Comparison of ENCODE assay signal across 26 cellular contexts in genomic region chr19:40693150-40693788, GRCh38. TPM values are rescaled to one million over a fixed set of nuclear protein-coding genes. Genes with fewer than 3 reads are reported as not detected.
DNase-seq lines count a peak whose midpoint lies in the region; ATAC-seq, FAIRE-seq and TF ChIP-seq lines count a peak whose summit lies in the region.
"Had no signal": no experiment of that assay in that cellular context is flagged by ENCODE, and none has a peak within 500 bp of the region (broad histone marks: within the 10 kb centered on the region; RNA-seq: fewer than 3 reads in every experiment).

No MANE protein-coding gene starts in this region.

- H3K4me2 ChIP-seq in A549 (no peak overlapping the region), smooth muscle cell (no peak overlapping the region), GM23248 (ENCODE audit: unreplicated experiment) (no peak overlapping the region)

- no peaks in the 10 kb centered on the region for H3K9me2 ChIP-seq in GM23248 (ENCODE audit: insufficient read depth)

- H3K27me3 Mint-ChIP-seq in CD8-positive, alpha-beta memory T cell, result no peaks in the 10 kb centered on the region
- H3K27me3 Mint-ChIP-seq in WTC11 (ENCODE audit: low read depth), result no peaks in the 10 kb centered on the region
- H3K27me3 Mint-ChIP-seq: activated CD4-positive, alpha-beta memory T cell treated with anti-CD3 and anti-CD28 coated beads, Interleukin-2, amount 10 ng/mL, durations not matched to agents 7 days and 5 days; activated naive CD8-positive, alpha-beta T cell treated with anti-CD3 and anti-CD28 coated beads, Interleukin-2, amount 10 ng/mL, durations not matched to agents 7 days and 5 days had no signal

- TF ChIP-seq CTCF in A549 (IDR thresholded peaks at IDR 0.05), result no peak
- no peak for TF ChIP-seq CTCF in WERI-Rb-1 (IDR thresholded peaks at IDR 0.05; ENCODE audit: low read depth, low read length)
- TF ChIP-seq CTCF in smooth muscle cell (IDR thresholded peaks at IDR 0.05; ENCODE audit: borderline replicate concordance, insufficient read depth, poor library complexity, severe bottlenecking), result no peak
- TF ChIP-seq CTCF in WTC11 (IDR thresholded peaks at IDR 0.05), result no peak

- H3K4me3 ChIP-seq in A549, result no peak overlapping the region
- no peak overlapping the region for H3K4me3 ChIP-seq in CD8-positive, alpha-beta memory T cell (ENCODE audit: low read length)
- no peak overlapping the region for H3K4me3 ChIP-seq in WERI-Rb-1 (ENCODE audit: low read depth, low read length)
- H3K4me3 ChIP-seq in smooth muscle cell, result no peak overlapping the region
- H3K4me3 ChIP-seq in GM23248, result no peak overlapping the region
- H3K4me3 ChIP-seq: lower lobe of right lung, SK-N-MC, spleen, stomach had no signal

- no peak for DNase-seq in A549 (ENCODE audit: low read depth in 1 of 2, low spot score in 1 of 2)
- DNase-seq in CD8-positive, alpha-beta memory T cell, result no peak
- no peak for DNase-seq in WERI-Rb-1
- no peak for DNase-seq in smooth muscle cell (lab: John Stamatoyannopoulos, UW; ENCODE audit: unreplicated experiment)
- DNase-seq in GM23248, result no peak
- no peak for DNase-seq in WTC11 (ENCODE audit: low spot score)
- DNase-seq: activated CD4-positive, alpha-beta memory T cell treated with anti-CD3 and anti-CD28 coated beads, Interleukin-2, amount 10 ng/mL, durations not matched to agents 7 days and 5 days; activated naive CD8-positive, alpha-beta T cell treated with anti-CD3 and anti-CD28 coated beads, Interleukin-2, amount 10 ng/mL, durations not matched to agents 7 days and 5 days; activated T-cell treated with anti-CD3 and anti-CD28 coated beads, Interleukin-2, amount 50 U/mL, for 4 hours; DND-41; effector CD8-positive, alpha-beta T cell; lower lobe of right lung; NCI-H187; NK-92 treated with Interleukin-12 subunit alpha and Interleukin-12 subunit beta, amount 100 ng/mL, for 24 hours; spleen; stimulated activated CD4-positive, alpha-beta T cell treated with anti-CD3 and anti-CD28 coated beads, Interleukin-4, amount 100 ng/mL, for 24 hours; stomach; T-helper 9 cell; trophoblast cell had no signal

- CTCF ChIA-PET in A549 (lab: Yijun Ruan, JAX), result interaction anchor here (0.9 to 5.3 kb wide), 12 partner anchors 9 to 105 kb away, joined by 3 to 66 read pairs (median 3); partner anchors contain the start of genes EGLN2 and RAB4B
- CTCF ChIA-PET in CD8-positive, alpha-beta memory T cell (lab: Charles Lee), result interaction anchor here (0.9 kb wide), 1 partner anchor 64 kb away, joined by 4 read pairs; no protein-coding TSS in a partner anchor
- CTCF ChIA-PET in WTC11 (lab: Charles Lee), result interaction anchor here (4.0 to 4.2 kb wide), 2 partner anchors 9 to 30 kb away, joined by 25 to 41 read pairs; no protein-coding TSS in a partner anchor

- H3K9ac ChIP-seq in smooth muscle cell (ENCODE audit: low read depth), result no peak overlapping the region
- H3K9ac ChIP-seq in GM23248, result no peak overlapping the region

- no peak overlapping the region for H2AFZ ChIP-seq in smooth muscle cell (ENCODE audit: low read depth)
- no peak overlapping the region for H2AFZ ChIP-seq in GM23248

- peaks cover 0 to 31% (median 0%) of the 10 kb centered on the region in 3 donors for H3K36me3 Mint-ChIP-seq in CD8-positive, alpha-beta memory T cell
- peaks cover 12% of the 10 kb centered on the region for H3K36me3 Mint-ChIP-seq in WTC11

- no peak for FAIRE-seq in A549 (lab: Jason Lieb, UNC)
- FAIRE-seq: frontal cortex, H1, keratinocyte, RCC 7860 had no signal

- H3K27ac ChIP-seq in A549 (peak overlapping the region in 1 of 2 experiments; percentile 93; a peak in 2 of 6 replicates), WERI-Rb-1 (peak overlapping the region; percentile 99), smooth muscle cell (ENCODE audit: low read depth) (no peak overlapping the region), GM23248 (no peak overlapping the region)
- H3K27ac ChIP-seq in CD8-positive, alpha-beta memory T cell (ENCODE audit: low read depth, low read length), result no peak overlapping the region
- H3K27ac ChIP-seq: HL-60, lower lobe of right lung, SK-N-MC, spleen had no signal

- H3K4me1 ChIP-seq in A549 (peaks cover 32% of the 10 kb centered on the region), smooth muscle cell (ENCODE audit: low read depth) (peaks cover 17% of the 10 kb centered on the region), GM23248 (ENCODE audit: insufficient read depth) (peaks cover 6% of the 10 kb centered on the region)
- H3K4me1 ChIP-seq in CD8-positive, alpha-beta memory T cell (ENCODE audit: insufficient read depth, low read length), result peaks cover 10% of the 10 kb centered on the region

- H3K9me3 Mint-ChIP-seq in CD8-positive, alpha-beta memory T cell, result no peaks in the 10 kb centered on the region
- H3K9me3 Mint-ChIP-seq in WTC11, result no peaks in the 10 kb centered on the region
- H3K9me3 Mint-ChIP-seq: activated CD4-positive, alpha-beta memory T cell treated with anti-CD3 and anti-CD28 coated beads, Interleukin-2, amount 10 ng/mL, durations not matched to agents 7 days and 5 days; activated naive CD8-positive, alpha-beta T cell treated with anti-CD3 and anti-CD28 coated beads, Interleukin-2, amount 10 ng/mL, durations not matched to agents 7 days and 5 days; activated T-cell treated with anti-CD3 and anti-CD28 coated beads, Interleukin-2, amount 50 U/mL, for 4 hours had no signal

- ATAC-seq in A549 (0 out of 6 replicates have a peak, but pooled peaks of 1 of the 2 experiments have one; percentile 2), WTC11 (no peak)
- ATAC-seq: activated T-cell treated with anti-CD3 and anti-CD28 coated beads, Interleukin-2, amount 50 U/mL, for 4 hours; esophagus mucosa; lower lobe of right lung had no signal

- no peaks in the 10 kb centered on the region for H3K27me3 ChIP-seq in CD8-positive, alpha-beta memory T cell (ENCODE audit: insufficient read depth, low read length, poor library complexity, severe bottlenecking)
- H3K27me3 ChIP-seq in WERI-Rb-1 (ENCODE audit: insufficient read depth, low read depth, severe bottlenecking), result no peaks in the 10 kb centered on the region
- H3K27me3 ChIP-seq in smooth muscle cell (ENCODE audit: low read depth), result no peaks in the 10 kb centered on the region
- H3K27me3 ChIP-seq in GM23248 (replicated peaks; ENCODE audit: insufficient read depth), result no peaks in the 10 kb centered on the region
- H3K27me3 ChIP-seq: spleen, stomach had no signal

- WGBS in A549 (ENCODE audit: missing lambda C conversion rate), result 89% methylated on average over 11 of the region's 11 CpGs
- 97% methylated on average over 11 of the region's 11 CpGs for WGBS in smooth muscle cell (ENCODE audit: low lambda C conversion rate)
- WGBS in GM23248 (ENCODE audit: low coverage in 1 of 2, low lambda C conversion rate in 2 of 2, missing lambda C conversion rate in 2 of 2), 2 experiments, result 80 to 86% methylated on average over 11 of the region's 11 CpGs

- in situ Hi-C loops in GM23248 (cut with MboI), result no loop called here

- peak overlapping the region in 5 of 8 donors; percentile 29 to 87 (median 68) for H3K27ac Mint-ChIP-seq in CD8-positive, alpha-beta memory T cell
- no peak overlapping the region for H3K27ac Mint-ChIP-seq in WTC11
- H3K27ac Mint-ChIP-seq: activated CD4-positive, alpha-beta memory T cell treated with anti-CD3 and anti-CD28 coated beads, Interleukin-2, amount 10 ng/mL, durations not matched to agents 7 days and 5 days had no signal

- no peaks in the 10 kb centered on the region for H3K36me3 ChIP-seq in CD8-positive, alpha-beta memory T cell (ENCODE audit: insufficient read depth, low read length)
- H3K36me3 ChIP-seq in WERI-Rb-1 (peaks cover 35% of the 10 kb centered on the region), smooth muscle cell (ENCODE audit: low read depth) (no peaks in the 10 kb centered on the region), GM23248 (ENCODE audit: low read depth) (no peaks in the 10 kb centered on the region)

- no peak for TF ChIP-seq RAD21 in A549 (conservative IDR thresholded peaks at IDR 0.05 in 1 of 2, IDR thresholded peaks at IDR 0.05 in 1 of 2)

- H3K9me3 ChIP-seq in A549, result no peaks in the 10 kb centered on the region
- no peaks in the 10 kb centered on the region for H3K9me3 ChIP-seq in CD8-positive, alpha-beta memory T cell (ENCODE audit: low read length)
- H3K9me3 ChIP-seq in WERI-Rb-1 (ENCODE audit: severe bottlenecking), result no peaks in the 10 kb centered on the region
- H3K9me3 ChIP-seq in smooth muscle cell (replicated peaks; ENCODE audit: low read depth), result no peaks in the 10 kb centered on the region
- H3K9me3 ChIP-seq in GM23248 (ENCODE audit: low read depth), result no peaks in the 10 kb centered on the region
- H3K9me3 ChIP-seq: lower lobe of right lung, spleen, stomach had no signal

- no peak for TF ChIP-seq EP300 in A549 (IDR thresholded peaks at IDR 0.05)

- no peaks in the 10 kb centered on the region for H3F3A ChIP-seq in smooth muscle cell (ENCODE audit: low read depth)
- H3F3A ChIP-seq in GM23248 (ENCODE audit: insufficient read depth), result no peaks in the 10 kb centered on the region; the same call in 1 of the 2 replicates

- peaks cover 0 to 7% (median 4%) of the 10 kb centered on the region in 3 donors for H3K4me1 Mint-ChIP-seq in CD8-positive, alpha-beta memory T cell
- H3K4me1 Mint-ChIP-seq in WTC11, result peaks cover 6% of the 10 kb centered on the region

- H4K20me1 ChIP-seq in smooth muscle cell (ENCODE audit: low read depth) (peaks cover 11% of the 10 kb centered on the region), GM23248 (ENCODE audit: insufficient read depth) (no peaks in the 10 kb centered on the region)

- no peak for TF ChIP-seq POLR2A in A549 (IDR thresholded peaks at IDR 0.05; ENCODE audit: low read length)

- POLR2A ChIA-PET in A549 (lab: Yijun Ruan, JAX) (no interaction called here), WTC11 (lab: Charles Lee) (no interaction called here)
- POLR2A ChIA-PET in CD8-positive, alpha-beta memory T cell (lab: Charles Lee), result no interaction called here

- no peak overlapping the region for H3K4me3 Mint-ChIP-seq in CD8-positive, alpha-beta memory T cell
- H3K4me3 Mint-ChIP-seq in WTC11, result no peak overlapping the region
- H3K4me3 Mint-ChIP-seq: activated CD4-positive, alpha-beta memory T cell treated with anti-CD3 and anti-CD28 coated beads, Interleukin-2, amount 10 ng/mL, durations not matched to agents 7 days and 5 days; activated naive CD8-positive, alpha-beta T cell treated with anti-CD3 and anti-CD28 coated beads, Interleukin-2, amount 10 ng/mL, durations not matched to agents 7 days and 5 days; activated T-cell treated with anti-CD3 and anti-CD28 coated beads, Interleukin-2, amount 50 U/mL, for 4 hours had no signal

- H3K79me2 ChIP-seq in smooth muscle cell (ENCODE audit: low read depth) (peaks cover 21% of the 10 kb centered on the region), GM23248 (ENCODE audit: insufficient read depth) (peaks cover 21% of the 10 kb centered on the region)

RNA-seq across cellular contexts. Expression of gene NUMBL, which starts 2.8 kb away (rescaled TPM):
- polyA plus RNA-seq in A549 (2011; rRNA removed) (19.4 and 21.1 TPM in 2 replicates), A549 (2017; fragmentation: RNase III; extraction: RNeasy Plus Mini Kit Qiagen cat#74134 plus additional on column Dnase treatment) (26.6 to 29.7 TPM (median 28.7 TPM) in 3 replicates), smooth muscle cell (56.9 and 73.0 TPM in 2 replicates), GM23248 (2016; fragmentation: Nextera tagmentation; extraction: Ambion mirVana) (30.8 and 35.1 TPM in 2 replicates)
- 41.5 and 47.8 TPM in 2 replicates for polyA plus RNA-seq in A549 (2012; cell fraction: cytosol; rRNA removed)
- 114 and 125 TPM in 2 replicates for polyA plus RNA-seq in A549 (2012; cell fraction: nucleus; rRNA removed)
- polyA minus RNA-seq in A549 (2011; rRNA and poly(A)+ RNA removed), result 13.8 and 13.9 TPM in 2 replicates
- 10 to 100 TPM; 13.6 to 13.7 TPM for total RNA-seq in CD8-positive, alpha-beta memory T cell
- polyA plus RNA-seq in CD8-positive, alpha-beta memory T cell, result 1.1 TPM
- total RNA-seq in smooth muscle cell (30.5 and 53.6 TPM in 2 replicates), WTC11 (2021) (30.3 to 38.6 TPM (median 34.9 TPM) in 3 replicates)
- 33.4 and 49.7 TPM in 2 replicates for total RNA-seq in GM23248 (2014; rRNA removed; shearing (Covaris generic))

RNA-seq across cellular contexts. Expression of gene COQ8B, which starts 23.4 kb away (rescaled TPM):
- polyA plus RNA-seq in A549 (2011; rRNA removed) (43.9 and 47.2 TPM in 2 replicates), A549 (2017; fragmentation: RNase III; extraction: RNeasy Plus Mini Kit Qiagen cat#74134 plus additional on column Dnase treatment) (55.3 to 64.9 TPM (median 63.6 TPM) in 3 replicates), smooth muscle cell (20.7 and 21.2 TPM in 2 replicates), GM23248 (2016; fragmentation: Nextera tagmentation; extraction: Ambion mirVana) (13.4 and 15.2 TPM in 2 replicates)
- 55.5 and 70.2 TPM in 2 replicates for polyA plus RNA-seq in A549 (2012; cell fraction: cytosol; rRNA removed)
- polyA plus RNA-seq in A549 (2012; cell fraction: nucleus; rRNA removed), result 158 and 174 TPM in 2 replicates
- polyA minus RNA-seq in A549 (2011; rRNA and poly(A)+ RNA removed), result 55.3 TPM in 2 replicates
- total RNA-seq in CD8-positive, alpha-beta memory T cell, result 10 to 100 TPM; 20.6 to 25.7 TPM
- 17.3 TPM for polyA plus RNA-seq in CD8-positive, alpha-beta memory T cell
- total RNA-seq in smooth muscle cell (17.7 and 26.0 TPM in 2 replicates), WTC11 (2021) (55.6 to 62.9 TPM (median 59.9 TPM) in 3 replicates)
- total RNA-seq in GM23248 (2014; rRNA removed; shearing (Covaris generic)), result 28.6 and 43.4 TPM in 2 replicates

RNA-seq across cellular contexts. Expression of gene ITPKC, which starts 23.6 kb away (rescaled TPM):
- polyA plus RNA-seq in A549 (2011; rRNA removed) (6.5 and 8.7 TPM in 2 replicates), A549 (2017; fragmentation: RNase III; extraction: RNeasy Plus Mini Kit Qiagen cat#74134 plus additional on column Dnase treatment) (7.9 to 8.6 TPM (median 8.1 TPM) in 3 replicates), smooth muscle cell (25.0 and 31.9 TPM in 2 replicates), GM23248 (2016; fragmentation: Nextera tagmentation; extraction: Ambion mirVana) (8.5 and 10.4 TPM in 2 replicates)
- 6.6 and 7.7 TPM in 2 replicates for polyA plus RNA-seq in A549 (2012; cell fraction: cytosol; rRNA removed)
- 10.7 and 10.9 TPM in 2 replicates for polyA plus RNA-seq in A549 (2012; cell fraction: nucleus; rRNA removed)
- 13.8 and 14.2 TPM in 2 replicates for polyA minus RNA-seq in A549 (2011; rRNA and poly(A)+ RNA removed)
- total RNA-seq in CD8-positive, alpha-beta memory T cell, result 1 to 10 TPM; 5.5 to 5.7 TPM
- polyA plus RNA-seq in CD8-positive, alpha-beta memory T cell, result 8.9 TPM
- total RNA-seq in smooth muscle cell (22.0 and 24.1 TPM in 2 replicates), WTC11 (2021) (10.4 to 13.8 TPM (median 10.6 TPM) in 3 replicates)
- 19.9 and 24.7 TPM in 2 replicates for total RNA-seq in GM23248 (2014; rRNA removed; shearing (Covaris generic))

RNA-seq across cellular contexts. Expression of gene ACTMAP, which starts 57.0 kb away (rescaled TPM):
- 7.8 and 11.7 TPM in 2 replicates for polyA plus RNA-seq in A549 (2011; rRNA removed)
- 13.0 and 16.7 TPM in 2 replicates for polyA plus RNA-seq in A549 (2012; cell fraction: cytosol; rRNA removed)
- 40.2 and 46.1 TPM in 2 replicates for polyA plus RNA-seq in A549 (2012; cell fraction: nucleus; rRNA removed)
- 14.1 to 18.5 TPM (median 14.8 TPM) in 3 replicates for polyA plus RNA-seq in A549 (2017; fragmentation: RNase III; extraction: RNeasy Plus Mini Kit Qiagen cat#74134 plus additional on column Dnase treatment)
- polyA minus RNA-seq in A549 (2011; rRNA and poly(A)+ RNA removed), result 13.9 and 15.5 TPM in 2 replicates
- 10 to 100 TPM; 10.3 to 10.6 TPM for total RNA-seq in CD8-positive, alpha-beta memory T cell
- 2.9 TPM for polyA plus RNA-seq in CD8-positive, alpha-beta memory T cell
- 2.0 and 2.9 TPM in 2 replicates for total RNA-seq in smooth muscle cell
- polyA plus RNA-seq in smooth muscle cell, result 8.6 and 8.7 TPM in 2 replicates
- total RNA-seq in GM23248 (2014; rRNA removed; shearing (Covaris generic)), result 0.38 and 2.5 TPM in 2 replicates
- polyA plus RNA-seq in GM23248 (2016; fragmentation: Nextera tagmentation; extraction: Ambion mirVana), result 5.6 and 7.3 TPM in 2 replicates
- total RNA-seq in WTC11 (2021), result 29.6 to 42.4 TPM (median 40.2 TPM) in 3 replicates

RNA-seq across cellular contexts. Expression of gene SNRPA, which starts 57.7 kb away (rescaled TPM):
- 235 and 236 TPM in 2 replicates for polyA plus RNA-seq in A549 (2011; rRNA removed)
- 265 and 288 TPM in 2 replicates for polyA plus RNA-seq in A549 (2012; cell fraction: cytosol; rRNA removed)
- 267 and 341 TPM in 2 replicates for polyA plus RNA-seq in A549 (2012; cell fraction: nucleus; rRNA removed)
- polyA plus RNA-seq in A549 (2017; fragmentation: RNase III; extraction: RNeasy Plus Mini Kit Qiagen cat#74134 plus additional on column Dnase treatment), result 141 to 155 TPM (median 143 TPM) in 3 replicates
- polyA minus RNA-seq in A549 (2011; rRNA and poly(A)+ RNA removed), result 390 and 504 TPM in 2 replicates
- total RNA-seq in CD8-positive, alpha-beta memory T cell, result 100 to 1,000 TPM; 202 TPM
- polyA plus RNA-seq in CD8-positive, alpha-beta memory T cell, result 89.5 TPM
- total RNA-seq in smooth muscle cell, result 30.3 and 39.3 TPM in 2 replicates
- polyA plus RNA-seq in smooth muscle cell, result 87.7 TPM in 2 replicates
- 30.6 and 35.3 TPM in 2 replicates for total RNA-seq in GM23248 (2014; rRNA removed; shearing (Covaris generic))
- 50.1 and 58.5 TPM in 2 replicates for polyA plus RNA-seq in GM23248 (2016; fragmentation: Nextera tagmentation; extraction: Ambion mirVana)
- 215 to 227 TPM (median 218 TPM) in 3 replicates for total RNA-seq in WTC11 (2021)
